1 cellular context compared by ENCODE assay signal in the genomic region with DNA sequence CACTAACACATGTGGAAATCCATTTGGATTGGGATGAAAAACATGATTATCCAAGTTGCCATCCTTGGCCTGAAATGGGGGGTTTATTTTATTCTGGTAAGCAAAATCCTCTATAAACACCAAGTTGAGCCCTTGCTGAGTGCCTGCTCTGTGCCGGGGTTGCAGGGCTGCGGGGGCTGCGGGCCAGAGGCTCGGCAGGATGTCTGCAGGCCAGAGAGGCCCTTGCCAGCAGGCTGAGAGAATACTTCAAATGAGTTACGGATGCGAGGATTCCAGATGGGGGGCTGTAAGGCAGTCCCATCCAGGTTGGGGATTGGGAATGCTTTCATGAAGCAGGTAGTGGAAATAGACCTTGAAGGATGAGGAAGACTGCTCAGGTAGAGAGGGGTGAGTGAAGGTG.
TF ChIP-seq lines count a peak whose summit lies in the region.

No MANE protein-coding gene starts in this region.

TF ChIP-seq in H1, 55 proteins besides CTCF, POLR2A, EP300 and RAD21:
- TF ChIP-seq CHD2 (IDR thresholded peaks at IDR 0.05; ENCODE audit: low read length) (no peak), SP1 (IDR thresholded peaks at IDR 0.05; ENCODE audit: low read depth, low read length) (no peak), KDM4A (IDR thresholded peaks at IDR 0.05; ENCODE audit: low read depth, low read length, severe bottlenecking) (no peak), EGR1 (IDR thresholded peaks at IDR 0.05; ENCODE audit: borderline replicate concordance, low read depth, low read length) (no peak), RXRA (IDR thresholded peaks at IDR 0.05; ENCODE audit: insufficient read depth, low read depth, low read length) (no peak), TCF12 (IDR thresholded peaks at IDR 0.05; ENCODE audit: low read depth, low read length) (no peak), CBX5 (IDR thresholded peaks at IDR 0.05; ENCODE audit: low read depth, low read length) (no peak), FOSL1 (IDR thresholded peaks at IDR 0.05; ENCODE audit: insufficient read depth, low read depth, low read length) (no peak)
TF ChIP-seq in H1: peak in this region for 0.
